ENCODE assay signal across 8 cellular contexts in genomic region chr20:58388882-58389323, GRCh38. TPM values are rescaled to one million over a fixed set of nuclear protein-coding genes. Genes with fewer than 3 reads are reported as not detected.
DNase-seq lines count a peak whose midpoint lies in the region; TF ChIP-seq lines count a peak whose summit lies in the region.

VAPB (plus strand) TSS chr20:58389229; CDS start chr20:58389460, 231 bp downstream.

- peak within 1 kb of the TSS; percentile 94 to 98 (median 94) for H3K27ac ChIP-seq in stomach

- peaks cover 6% of the 10 kb centered on the region for H3K36me3 Mint-ChIP-seq in neural crest cell (ENCODE audit: low read depth)

- H3K27ac Mint-ChIP-seq in neural crest cell (ENCODE audit: unreplicated experiment), result peak within 1 kb of the TSS; percentile 64

- in situ Hi-C loops in G401 (cut with HindIII; ENCODE audit: low sequenced_read_pairs), result no loop called here
- in situ Hi-C loops in HAP-1 (cut with MboI; ENCODE audit: low sequenced_read_pairs), result no loop called here

- H3K4me1 ChIP-seq in HAP-1, result peaks cover 14% of the 10 kb centered on the region
- H3K4me1 ChIP-seq in stomach, result peaks cover 25 to 48% (median 36%) of the 10 kb centered on the region in 4 donors

- no peak for TF ChIP-seq EP300 in stomach (IDR thresholded peaks at IDR 0.05)

- DNase-seq in G401 (ENCODE audit: low spot score), result peak; percentile 94
- DNase-seq in HAP-1 (ENCODE audit: low spot score in 2 of 2), result peak; percentile 87 to 94
- DNase-seq in MG63, result peak; percentile 96
- DNase-seq in SIG-M5 (lab: John Stamatoyannopoulos, UW), result peak; percentile 67
- peak; percentile 97 for DNase-seq in activated gamma-delta T cell (lab: John Stamatoyannopoulos, UW)
- peak; percentile 95 for DNase-seq in fibroblast of the conjunctiva (ENCODE audit: low read depth)
- DNase-seq in neural crest cell (ENCODE audit: low read depth, low spot score), result peak; percentile 96
- peak; percentile 97 for DNase-seq in stomach

- no peaks in the 10 kb centered on the region for H3K9me3 ChIP-seq in HAP-1
- H3K9me3 ChIP-seq in MG63, result peaks cover 6% of the 10 kb centered on the region
- H3K9me3 ChIP-seq in stomach, result no peaks in the 10 kb centered on the region

- peak within 1 kb of the TSS; percentile 89 for H3K4me3 Mint-ChIP-seq in neural crest cell

- 0 to 1% (median 1%) methylated on average over 12 to 51 of the region's 51 CpGs for WGBS in stomach, 5 donors

- H3K27me3 ChIP-seq in HAP-1 (ENCODE audit: low read depth) (peaks cover 5% of the 10 kb centered on the region; the same call in 1 of the 2 replicates), MG63 (no peaks in the 10 kb centered on the region), stomach (peaks cover 0 to 10% (median 0%) of the 10 kb centered on the region in 3 donors)

- H3K36me3 ChIP-seq in HAP-1 (replicated peaks) (peaks cover 18% of the 10 kb centered on the region), MG63 (peaks cover 37% of the 10 kb centered on the region), stomach (peaks cover 0 to 11% (median 0%) of the 10 kb centered on the region in 4 donors)

- H3K4me3 ChIP-seq in HAP-1 (peak within 1 kb of the TSS; percentile 74), MG63 (peak within 1 kb of the TSS; percentile 83), stomach (peak within 1 kb of the TSS; percentile 61 to 74 (median 70))

- H3K4me1 Mint-ChIP-seq in neural crest cell, result peaks cover 35% of the 10 kb centered on the region

- intact Hi-C loops in stomach (cut with DNase I; ENCODE audit: low total_unique reads), result no loop called here

- TF ChIP-seq CTCF in neural crest cell (conservative IDR thresholded peaks at IDR 0.05), result no peak
- no peak for TF ChIP-seq CTCF in stomach (IDR thresholded peaks at IDR 0.05)

- no peaks in the 10 kb centered on the region for H3K9me3 Mint-ChIP-seq in neural crest cell

- no peak for TF ChIP-seq POLR2A in stomach (IDR thresholded peaks at IDR 0.05)

- no peaks in the 10 kb centered on the region for H3K27me3 Mint-ChIP-seq in neural crest cell (ENCODE audit: low read depth)

RNA-seq across cellular contexts. Expression of gene VAPB, which starts in this region (rescaled TPM):
- 25.8 and 44.5 TPM in 2 replicates for total RNA-seq in G401 (2014; rRNA removed; shearing (Covaris generic))
- 31.1 and 34.5 TPM in 2 replicates for total RNA-seq in MG63 (2014; rRNA removed; shearing (Covaris generic); ENCODE audit: low replicate concordance)
- total RNA-seq in neural crest cell (56.6 and 57.7 TPM in 2 replicates), stomach (10 to 100 TPM in 3 of 5 donors, 1 to 10 TPM in 2; 7.6 to 40.6 (median 17.2) TPM)
- 10 to 100 TPM; 18.0 to 21.4 (median 18.4) TPM for polyA plus RNA-seq in stomach

Comparison
In these comparisons a context has a peak if more than half of its experiments do, and no peak if none do; other contexts are left out.
1. Peak in every context shown above with its lines: DNase-seq, H3K4me3 ChIP-seq and H3K27ac ChIP-seq.